Comparison of ENCODE assay signal across 9 cellular contexts in the genomic region with DNA sequence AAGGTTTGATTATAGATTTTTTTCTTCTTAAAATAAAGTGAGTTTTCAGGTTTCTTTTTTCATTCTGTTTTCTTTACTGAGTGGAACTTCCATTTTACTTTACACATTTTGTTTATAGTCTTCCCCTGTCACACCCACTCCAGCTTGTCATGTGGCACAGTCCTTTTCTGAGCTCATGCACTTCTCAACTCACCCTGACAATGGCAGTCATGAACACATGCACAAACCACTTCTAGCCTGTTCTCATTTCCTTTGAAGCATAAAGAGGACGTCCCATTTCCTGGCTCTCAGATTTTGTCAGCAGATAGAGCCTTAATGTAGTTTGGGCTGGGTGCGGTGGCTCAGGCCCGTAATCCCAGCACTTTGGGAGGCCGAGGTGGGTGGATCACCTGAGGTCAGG.
A peak's percentile ranks its signal among the peaks of the same experiment; 100 is the strongest.
DNase-seq lines count a peak whose midpoint lies in the region; ATAC-seq and TF ChIP-seq lines count a peak whose summit lies in the region.
"Had no signal": no experiment of that assay in that cellular context is flagged by ENCODE, and none has a peak within 500 bp of the region (broad histone marks: within the 10 kb centered on the region; RNA-seq: fewer than 3 reads in every experiment).

No MANE protein-coding gene starts in this region.

- peaks cover 2% of the 10 kb centered on the region for H3K36me3 Mint-ChIP-seq in activated T-helper 1 cell treated with anti-CD3 and anti-CD28 coated beads, Interleukin-12 subunit alpha, Interleukin-12 subunit beta, Interleukin-2, Interleukin-4 antibody, amounts not matched to agents 30 ng/mL and 10 ng/mL and 1 ng/mL, durations not matched to agents 14 hours and 24 hours and 36 hours (ENCODE audit: low read depth)
- no peaks in the 10 kb centered on the region for H3K36me3 Mint-ChIP-seq in HFFc6 (ENCODE audit: low read depth)

- ATAC-seq in HG02571 (IDR thresholded peaks at IDR 0.05; ENCODE audit: unreplicated experiment) (no peak), left lobe of liver (no peak)

- in situ Hi-C loops in KBM-7 (cut with MboI; ENCODE audit: low pct_unique_long_range_greater_than_20kb, low sequenced_read_pairs): no loop called here

- intact Hi-C loops in activated T-helper 1 cell treated with anti-CD3 and anti-CD28 coated beads, Interleukin-12 subunit alpha, Interleukin-12 subunit beta, Interleukin-2, Interleukin-4 antibody, amounts not matched to agents 30 ng/mL and 10 ng/mL and 1 ng/mL, durations not matched to agents 14 hours and 24 hours and 36 hours (cut with micrococcal nuclease): loop anchor here (1.0 kb wide), 2 partner anchors 18 to 187 kb away; a partner anchor contains a TSS

- H3K27ac Mint-ChIP-seq in activated T-helper 1 cell treated with anti-CD3 and anti-CD28 coated beads, Interleukin-12 subunit alpha, Interleukin-12 subunit beta, Interleukin-2, Interleukin-4 antibody, amounts not matched to agents 30 ng/mL and 10 ng/mL and 1 ng/mL, durations not matched to agents 14 hours and 24 hours and 36 hours: no peak overlapping the region
- no peak overlapping the region for H3K27ac Mint-ChIP-seq in HFFc6

- peaks cover 5% of the 10 kb centered on the region for H3K27me3 Mint-ChIP-seq in activated T-helper 1 cell treated with anti-CD3 and anti-CD28 coated beads, Interleukin-12 subunit alpha, Interleukin-12 subunit beta, Interleukin-2, Interleukin-4 antibody, amounts not matched to agents 30 ng/mL and 10 ng/mL and 1 ng/mL, durations not matched to agents 14 hours and 24 hours and 36 hours (ENCODE audit: insufficient read depth)
- H3K27me3 Mint-ChIP-seq in HFFc6 (ENCODE audit: insufficient read depth): peaks cover 13% of the 10 kb centered on the region

- no peak for TF ChIP-seq CTCF in HFFc6 (IDR thresholded peaks at IDR 0.05)

- no peak overlapping the region for H3K4me3 Mint-ChIP-seq in activated T-helper 1 cell treated with anti-CD3 and anti-CD28 coated beads, Interleukin-12 subunit alpha, Interleukin-12 subunit beta, Interleukin-2, Interleukin-4 antibody, amounts not matched to agents 30 ng/mL and 10 ng/mL and 1 ng/mL, durations not matched to agents 14 hours and 24 hours and 36 hours
- no peak overlapping the region for H3K4me3 Mint-ChIP-seq in HFFc6

- H3K4me1 Mint-ChIP-seq in activated T-helper 1 cell treated with anti-CD3 and anti-CD28 coated beads, Interleukin-12 subunit alpha, Interleukin-12 subunit beta, Interleukin-2, Interleukin-4 antibody, amounts not matched to agents 30 ng/mL and 10 ng/mL and 1 ng/mL, durations not matched to agents 14 hours and 24 hours and 36 hours (ENCODE audit: low read depth): peaks cover 5% of the 10 kb centered on the region
- no peaks in the 10 kb centered on the region for H3K4me1 Mint-ChIP-seq in HFFc6 (ENCODE audit: low read depth)

- DNase-seq in stimulated activated CD4-positive, alpha-beta T cell treated with anti-CD3 and anti-CD28 coated beads, Interleukin-4, amount 100 ng/mL, for 24 hours: peak; percentile 33
- DNase-seq in stimulated activated CD4-positive, alpha-beta T cell treated with anti-CD3 and anti-CD28 coated beads, Interleukin-2, amount 100 ng/mL, for 24 hours: no peak
- peak; percentile 88 for DNase-seq in KBM-7
- DNase-seq in activated T-helper 1 cell treated with anti-CD3 and anti-CD28 coated beads, Interleukin-12 subunit alpha, Interleukin-12 subunit beta, Interleukin-2, Interleukin-4 antibody, amounts not matched to agents 30 ng/mL and 10 ng/mL and 1 ng/mL, durations not matched to agents 14 hours and 24 hours and 36 hours (ENCODE audit: low spot score): peak; percentile 69
- no peak for DNase-seq in HFFc6
- DNase-seq in left lobe of liver (ENCODE audit: low spot score): no peak
- no peak for DNase-seq in NCI-H146 treated with DMSO at 0.1 percent for 48 hours (lab: John Stamatoyannopoulos, UW; ENCODE audit: unreplicated experiment)
- DNase-seq: NCI-H446 treated with DMSO at 0.1 percent for 48 hours had no signal

- H3K9me3 Mint-ChIP-seq in activated T-helper 1 cell treated with anti-CD3 and anti-CD28 coated beads, Interleukin-12 subunit alpha, Interleukin-12 subunit beta, Interleukin-2, Interleukin-4 antibody, amounts not matched to agents 30 ng/mL and 10 ng/mL and 1 ng/mL, durations not matched to agents 14 hours and 24 hours and 36 hours: peaks cover 10% of the 10 kb centered on the region
- H3K9me3 Mint-ChIP-seq in HFFc6: no peaks in the 10 kb centered on the region

Comparison
In these comparisons a context has a peak if more than half of its experiments do, and no peak if none do; other contexts are left out.
1. DNase-seq: peak in stimulated activated CD4-positive, alpha-beta T cell treated with anti-CD3 and anti-CD28 coated beads, Interleukin-4, amount 100 ng/mL, for 24 hours (single experiment), KBM-7 (single experiment) and activated T-helper 1 cell treated with anti-CD3 and anti-CD28 coated beads, Interleukin-12 subunit alpha, Interleukin-12 subunit beta, Interleukin-2, Interleukin-4 antibody, amounts not matched to agents 30 ng/mL and 10 ng/mL and 1 ng/mL, durations not matched to agents 14 hours and 24 hours and 36 hours (single experiment); none in stimulated activated CD4-positive, alpha-beta T cell treated with anti-CD3 and anti-CD28 coated beads, Interleukin-2, amount 100 ng/mL, for 24 hours (0 of 2), HFFc6 (single experiment), left lobe of liver (single experiment) and NCI-H146 treated with DMSO at 0.1 percent for 48 hours (single experiment).